Comparison of ENCODE assay signal across 8 cellular contexts in genomic region chr2:229920011-229920781, GRCh38. TPM values are rescaled to one million over a fixed set of nuclear protein-coding genes. Genes with fewer than 3 reads are reported as not detected.
DNase-seq lines count a peak whose midpoint lies in the region; ATAC-seq lines count a peak whose summit lies in the region.

No MANE protein-coding gene starts in this region.

- H2BK5ac ChIP-seq in mesenchymal stem cell (ENCODE audit: low read depth, low read length, poor library complexity, severe bottlenecking) = no peak overlapping the region

- H3K4me2 ChIP-seq in mesenchymal stem cell (ENCODE audit: low read length, poor library complexity, severe bottlenecking) = peak overlapping the region; percentile 81

- no peak overlapping the region for H2BK15ac ChIP-seq in mesenchymal stem cell (ENCODE audit: low read depth, poor library complexity, severe bottlenecking)

- H3K27me3 Mint-ChIP-seq in T-helper 1 cell treated with Interleukin-12 subunit alpha and Interleukin-12 subunit beta and Interleukin-4 antibody, amounts not matched to agents 30 μg/mL and 1 μg/mL, for 36 hours (ENCODE audit: low read depth) = no peaks in the 10 kb centered on the region

- no peaks in the 10 kb centered on the region for H3K9me3 Mint-ChIP-seq in T-helper 1 cell treated with Interleukin-12 subunit alpha and Interleukin-12 subunit beta and Interleukin-4 antibody, amounts not matched to agents 30 μg/mL and 1 μg/mL, for 36 hours

- peaks cover 1% of the 10 kb centered on the region for H3K79me1 ChIP-seq in mesenchymal stem cell (replicated peaks; ENCODE audit: low read length, poor library complexity, severe bottlenecking)

- peak overlapping the region; percentile 100 for H3K4me3 Mint-ChIP-seq in T-helper 1 cell treated with Interleukin-12 subunit alpha and Interleukin-12 subunit beta and Interleukin-4 antibody, amounts not matched to agents 30 μg/mL and 1 μg/mL, for 36 hours

- peak overlapping the region; percentile 97 for H3K9ac ChIP-seq in mesenchymal stem cell (ENCODE audit: low read length)

- ATAC-seq in HG03196 (IDR thresholded peaks at IDR 0.05; ENCODE audit: unreplicated experiment) (no peak), HG03354 (IDR thresholded peaks at IDR 0.05; ENCODE audit: poor library complexity, severe bottlenecking, unreplicated experiment) (no peak)

- no peak overlapping the region for H2AK5ac ChIP-seq in mesenchymal stem cell (ENCODE audit: low read length, severe bottlenecking)

- H3K27ac ChIP-seq in mesenchymal stem cell (ENCODE audit: low read length, poor library complexity, severe bottlenecking) (peak overlapping the region; percentile 92), temporal lobe (ENCODE audit: low read depth, low read length) (peak overlapping the region; percentile 75)

- H3K23ac ChIP-seq in mesenchymal stem cell (ENCODE audit: low read length in 2 of 2) = no peak overlapping the region

- H4K8ac ChIP-seq in mesenchymal stem cell (ENCODE audit: low read length) = no peak overlapping the region

- no peak overlapping the region for H3K4ac ChIP-seq in mesenchymal stem cell (ENCODE audit: low read depth in 1 of 2, low read length in 2 of 2)

- H2BK12ac ChIP-seq in mesenchymal stem cell (ENCODE audit: low read length in 2 of 2) = no peak overlapping the region

- no peak overlapping the region for H2BK120ac ChIP-seq in mesenchymal stem cell (ENCODE audit: low read depth, low read length)

- H3K27me3 ChIP-seq in mesenchymal stem cell (ENCODE audit: control insufficient read depth in 1 of 2, insufficient read depth in 1 of 2, low read length in 2 of 2) = no peaks in the 10 kb centered on the region

- DNase-seq in NCI-H1417 (lab: John Stamatoyannopoulos, UW) (peak in 2 of 3 experiments; percentile 43 to 71), NCI-H1417 treated with DMSO at 0.1 percent for 48 hours (lab: John Stamatoyannopoulos, UW) (no peak), cerebellar cortex (ENCODE audit: low spot score) (peak; percentile 24), mesenchymal stem cell (peak; percentile 43)

- H3K36me3 Mint-ChIP-seq in T-helper 1 cell treated with Interleukin-12 subunit alpha and Interleukin-12 subunit beta and Interleukin-4 antibody, amounts not matched to agents 30 μg/mL and 1 μg/mL, for 36 hours (ENCODE audit: low read depth) = peaks cover 26% of the 10 kb centered on the region

- H3K4me1 ChIP-seq in mesenchymal stem cell (ENCODE audit: control insufficient read depth, insufficient read depth, low read depth, low read length) = peaks cover 5% of the 10 kb centered on the region

- H3K4me3 ChIP-seq in mesenchymal stem cell (ENCODE audit: insufficient read depth in 1 of 2, low read depth in 1 of 2, low read length in 2 of 2) = peak overlapping the region; percentile 43 to 97

- no peak overlapping the region for H4K91ac ChIP-seq in mesenchymal stem cell (ENCODE audit: low read length)

- H3K4me1 Mint-ChIP-seq in T-helper 1 cell treated with Interleukin-12 subunit alpha and Interleukin-12 subunit beta and Interleukin-4 antibody, amounts not matched to agents 30 μg/mL and 1 μg/mL, for 36 hours (ENCODE audit: low read depth) = peaks cover 36% of the 10 kb centered on the region

- H3K27ac Mint-ChIP-seq in T-helper 1 cell treated with Interleukin-12 subunit alpha and Interleukin-12 subunit beta and Interleukin-4 antibody, amounts not matched to agents 30 μg/mL and 1 μg/mL, for 36 hours = peak overlapping the region; percentile 99

- H3K14ac ChIP-seq in mesenchymal stem cell (ENCODE audit: low read length in 2 of 2) = no peak overlapping the region

- WGBS in mesenchymal stem cell = 8% methylated on average over 22 of the region's 25 CpGs

- peaks cover 7 to 28% of the 10 kb centered on the region in 2 experiments for H3K36me3 ChIP-seq in mesenchymal stem cell (ENCODE audit: control insufficient read depth in 1 of 2, insufficient read depth in 2 of 2, low read depth in 1 of 2, low read length in 2 of 2)

- no peak overlapping the region for H2AFZ ChIP-seq in mesenchymal stem cell (ENCODE audit: low read depth, low read length)

- no peak overlapping the region for H3K18ac ChIP-seq in mesenchymal stem cell (ENCODE audit: low read depth in 1 of 2, low read length in 2 of 2)

- H3K9me3 ChIP-seq in mesenchymal stem cell (ENCODE audit: control insufficient read depth, low read length) = no peaks in the 10 kb centered on the region

RNA-seq across cellular contexts. Expression of gene TRIP12, which starts 1.6 kb away (rescaled TPM):
- polyA plus RNA-seq in mesenchymal stem cell (2013, experiment 1 of 2) = 111 TPM
- polyA plus RNA-seq in mesenchymal stem cell (2013, experiment 2 of 2) = 107 TPM
- 148 TPM for total RNA-seq in temporal lobe

RNA-seq across cellular contexts. Expression of gene FBXO36, which starts 2.1 kb away (rescaled TPM):
- polyA plus RNA-seq in mesenchymal stem cell (2013, experiment 1 of 2) = 2.1 TPM
- polyA plus RNA-seq in mesenchymal stem cell (2013, experiment 2 of 2) = 2.1 TPM
- 3.9 TPM for total RNA-seq in temporal lobe
